8 cellular contexts compared by ENCODE assay signal in genomic region chr19:14006085-14006765, GRCh38.
DNase-seq lines count a peak whose midpoint lies in the region; ATAC-seq, FAIRE-seq and TF ChIP-seq lines count a peak whose summit lies in the region.

Gene RFX1 (minus strand): TSS chr19:14006320. CDS start chr19:13993843, 12,477 bp downstream.

- peak; percentile 100 for DNase-seq in AG09309 (ENCODE audit: low read depth)
- DNase-seq in GM19238 (ENCODE audit: insufficient read length, low spot score) = peak; percentile 71
- peak; percentile 98 for DNase-seq in NCI-H510A treated with DMSO at 0.1 percent for 48 hours (lab: John Stamatoyannopoulos, UW)
- peak; percentile 100 for DNase-seq in activated CD4-positive, alpha-beta T cell treated with anti-CD3 and anti-CD28 coated beads for 1 hour
- peak; percentile 97 to 99 for DNase-seq in cerebellar nuclear complex (lab: John Stamatoyannopoulos, UW)
- peak; percentile 100 for DNase-seq in stimulated activated CD4-positive, alpha-beta T cell treated with anti-CD3 and anti-CD28 coated beads, Interleukin-12 subunit alpha, Interleukin-12 subunit beta, amount 100 ng/mL, for 4 hours

- FAIRE-seq in islet of Langerhans (lab: Jason Lieb, UNC) = peak; percentile 99

- peak within 1 kb of the TSS; percentile 77 for H3K4me3 ChIP-seq in AG09309 (ENCODE audit: control insufficient read depth, low read depth, low read length)

- ATAC-seq in HG03442 (IDR thresholded peaks at IDR 0.05; ENCODE audit: unreplicated experiment) = peak; percentile 70

- TF ChIP-seq CTCF in AG09309 (IDR thresholded peaks at IDR 0.05; ENCODE audit: control insufficient read depth, insufficient read depth, low read depth, low read length, missing control alignments) = no peak

Comparison
In these comparisons a context has a peak if more than half of its experiments do, and no peak if none do; other contexts are left out.
1. Peak in every context shown above with its lines: DNase-seq, ATAC-seq and H3K4me3 ChIP-seq.